In genomic region chr11:43738600-43739409, GRCh38 we compare ENCODE assay signal across 9 cellular contexts. TPM values are rescaled to one million over a fixed set of nuclear protein-coding genes. Genes with fewer than 3 reads are reported as not detected.
DNase-seq lines count a peak whose midpoint lies in the region; ATAC-seq, FAIRE-seq and TF ChIP-seq lines count a peak whose summit lies in the region.
"Had no signal": no experiment of that assay in that cellular context is flagged by ENCODE, and none has a peak within 500 bp of the region (broad histone marks: within the 10 kb centered on the region; RNA-seq: fewer than 3 reads in every experiment).

No MANE protein-coding gene starts in this region.

- H4K91ac ChIP-seq in IMR-90 (ENCODE audit: insufficient read depth, low read depth, low read length): no peak overlapping the region

- H4K8ac ChIP-seq in IMR-90 (ENCODE audit: low read depth in 2 of 2, low read length in 2 of 2): peak overlapping the region in 1 of 2 experiments; percentile 29; a peak in 1 of 4 replicates

- H3K4ac ChIP-seq in IMR-90 (ENCODE audit: low read depth, low read length): peak overlapping the region; percentile 42

- peak overlapping the region; percentile 45; the same call in 1 of the 2 replicates for H3K27ac ChIP-seq in IMR-90 (ENCODE audit: insufficient read depth, low read length)
- no peak overlapping the region for H3K27ac ChIP-seq in keratinocyte (ENCODE audit: control insufficient read depth, insufficient read depth, low read length)

- peaks cover 67% of the 10 kb centered on the region for H3K79me2 ChIP-seq in keratinocyte (ENCODE audit: control insufficient read depth, insufficient read depth, low read length)

- H2BK5ac ChIP-seq in IMR-90 (ENCODE audit: low read depth, low read length, poor library complexity, severe bottlenecking): peak overlapping the region; percentile 37

- 0 out of 2 replicates have a peak, but pooled peaks cover 10% of the 10 kb centered on the region for H4K20me1 ChIP-seq in IMR-90 (ENCODE audit: insufficient read depth, low read length)
- H4K20me1 ChIP-seq in keratinocyte (ENCODE audit: control insufficient read depth, extremely low read depth, insufficient read depth, low read length): peaks cover 13% of the 10 kb centered on the region

- dilution Hi-C loops in IMR-90 (cut with HindIII; ENCODE audit: low sequenced_read_pairs, unreplicated experiment) (no loop called here), keratinocyte (cut with MboI; ENCODE audit: extremely low pct_ligation_motif_present, low sequenced_read_pairs) (no loop called here)

- BruUV-seq in IMR-90 (replicated peaks; lab: Mats Ljungman, UMichigan): no TSS peak

- TF ChIP-seq POLR2A in IMR-90 (IDR thresholded peaks at IDR 0.05; ENCODE audit: low read depth, low read length): no peak

- H3K27me3 ChIP-seq in IMR-90 (ENCODE audit: control insufficient read depth, insufficient read depth, low read length) (no peaks in the 10 kb centered on the region), keratinocyte (ENCODE audit: control insufficient read depth, extremely low read depth, insufficient read depth, low read length) (no peaks in the 10 kb centered on the region)

- CTCF ChIA-PET in IMR-90 (lab: Yijun Ruan, JAX): interaction anchor here (1.0 kb wide), 1 partner anchor 9 kb away, joined by 3 read pairs; no protein-coding TSS in a partner anchor

- H3K9ac ChIP-seq in IMR-90 (ENCODE audit: low read depth, low read length) (no peak overlapping the region), keratinocyte (ENCODE audit: control insufficient read depth, extremely low read depth, insufficient read depth, low read length) (no peak overlapping the region)

- peak overlapping the region; percentile 63; the same call in 2 of the 3 replicates for H2BK15ac ChIP-seq in IMR-90 (ENCODE audit: low read depth, low read length)

- DNase-seq in AG10803 (ENCODE audit: low read depth) (peak; percentile 80), IMR-90 (peak; percentile 90), amniotic epithelial cell (ENCODE audit: low read depth) (peak; percentile 85), keratinocyte (ENCODE audit: low read depth, low spot score) (peak; percentile 46), NCI-H128 (lab: John Stamatoyannopoulos, UW; ENCODE audit: unreplicated experiment) (no peak), RPMI8226 (no peak), GOT3 (lab: John Stamatoyannopoulos, UW) (no peak)
- DNase-seq: immature natural killer cell had no signal

- TF ChIP-seq CTCF in AG10803 (conservative IDR thresholded peaks at IDR 0.05; ENCODE audit: low read length) (no peak), IMR-90 (conservative IDR thresholded peaks at IDR 0.05; ENCODE audit: low read depth, low read length) (no peak), keratinocyte (optimal IDR thresholded peaks at IDR 0.05 in 1 of 3, IDR thresholded peaks at IDR 0.05 in 1 of 3, conservative IDR thresholded peaks at IDR 0.05 in 1 of 3; ENCODE audit: extremely low read depth in 1 of 3, insufficient read depth in 2 of 3, low read length in 3 of 3) (no peak)

- H3K4me1 ChIP-seq in IMR-90 (ENCODE audit: control insufficient read depth, insufficient read depth, low read length): peaks cover 11% of the 10 kb centered on the region
- H3K4me1 ChIP-seq in keratinocyte (ENCODE audit: control insufficient read depth, extremely low read depth, insufficient read depth, low read length): peaks cover 31% of the 10 kb centered on the region

- peak overlapping the region; percentile 37; the same call in 1 of the 2 replicates for H3K18ac ChIP-seq in IMR-90 (ENCODE audit: low read depth, low read length)

- H3K4me2 ChIP-seq in IMR-90 (ENCODE audit: low read depth, low read length): peak overlapping the region; percentile 58
- no peak overlapping the region for H3K4me2 ChIP-seq in keratinocyte (ENCODE audit: control insufficient read depth, extremely low read depth, insufficient read depth, low read depth, low read length)

- H3K79me1 ChIP-seq in IMR-90 (ENCODE audit: low read depth in 1 of 2, low read length in 2 of 2): peaks cover 29 to 51% of the 10 kb centered on the region in 2 experiments

- peaks cover 6% of the 10 kb centered on the region for H3K36me3 ChIP-seq in IMR-90 (ENCODE audit: control insufficient read depth, insufficient read depth, low read length)
- H3K36me3 ChIP-seq in keratinocyte (ENCODE audit: control insufficient read depth in 2 of 2, extremely low read depth in 1 of 2, insufficient read depth in 2 of 2, low read length in 2 of 2): peaks cover 3 to 14% of the 10 kb centered on the region in 2 experiments

- no peak overlapping the region for H2AK9ac ChIP-seq in IMR-90 (replicated peaks; ENCODE audit: low read depth, low read length, poor library complexity)

- ATAC-seq in IMR-90 (ENCODE audit: low read depth) (peak; percentile 90), esophagus mucosa (no peak)

- H3K9me1 ChIP-seq in IMR-90 (ENCODE audit: insufficient read depth, low read length): peaks cover 3% of the 10 kb centered on the region; the same call in 1 of the 2 replicates
- no peaks in the 10 kb centered on the region for H3K9me1 ChIP-seq in keratinocyte (ENCODE audit: control insufficient read depth, extremely low read depth, insufficient read depth, low read length)

- peak overlapping the region; percentile 14; the same call in 1 of the 2 replicates for H2BK120ac ChIP-seq in IMR-90 (ENCODE audit: low read depth, low read length)

- H3K14ac ChIP-seq in IMR-90 (replicated peaks; ENCODE audit: low read depth, low read length): peak overlapping the region; percentile 30

- H2AFZ ChIP-seq in IMR-90 (replicated peaks; ENCODE audit: low read length, poor library complexity) (no peak overlapping the region), keratinocyte (ENCODE audit: control insufficient read depth, low read length) (no peak overlapping the region)

- intact Hi-C loops in IMR-90 (cut with micrococcal nuclease): loop anchor here (5.0 kb wide), 1 partner anchor 162 kb away; no protein-coding TSS in a partner anchor

- H3K4me3 ChIP-seq in AG10803 (ENCODE audit: low read length): peak overlapping the region; percentile 21
- no peak overlapping the region for H3K4me3 ChIP-seq in IMR-90 (ENCODE audit: insufficient read depth, low read depth, low read length)
- H3K4me3 ChIP-seq in keratinocyte (ENCODE audit: control insufficient read depth in 2 of 3, extremely low read depth in 1 of 3, insufficient read depth in 2 of 3, low read depth in 1 of 3, low read length in 3 of 3): no peak overlapping the region

- H3K23ac ChIP-seq in IMR-90 (ENCODE audit: low read depth, low read length): peak overlapping the region; percentile 13; the same call in 1 of the 2 replicates

- in situ Hi-C loops in IMR-90 (cut with MboI; ENCODE audit: low sequenced_read_pairs): no loop called here

- POLR2A ChIA-PET in IMR-90 (lab: Charles Lee; ENCODE audit: unreplicated experiment): no interaction called here

- 0% methylated on average over 1 of the region's 6 CpGs; no CpG with 5 or more reads in 1 of the 2 experiments for WGBS in IMR-90 (ENCODE audit: extremely low coverage in 2 of 2, insufficient read length in 1 of 2), 2 experiments

- peak overlapping the region; percentile 31; the same call in 1 of the 2 replicates for H2BK20ac ChIP-seq in IMR-90 (ENCODE audit: low read depth, low read length)

- no peak for FAIRE-seq in keratinocyte (lab: Jason Lieb, UNC)

- H3K9me3 ChIP-seq in IMR-90 (ENCODE audit: control insufficient read depth, insufficient read depth, low read length): no peaks in the 10 kb centered on the region
- H3K9me3 ChIP-seq in keratinocyte (ENCODE audit: control insufficient read depth, low read depth, low read length): no peaks in the 10 kb centered on the region

- H2AK5ac ChIP-seq in IMR-90 (ENCODE audit: low read depth, low read length): peak overlapping the region; percentile 25; the same call in 1 of the 2 replicates

- TF ChIP-seq RAD21 in IMR-90 (IDR thresholded peaks at IDR 0.05; ENCODE audit: low read length): no peak

- no peak overlapping the region for H4K5ac ChIP-seq in IMR-90 (ENCODE audit: low read depth, low read length)

- no peak overlapping the region for H3K56ac ChIP-seq in IMR-90 (ENCODE audit: extremely low read depth, insufficient read depth, low read length)

TF ChIP-seq in IMR-90, 13 proteins besides CTCF, POLR2A, EP300 and RAD21:
- TF ChIP-seq CHD1 (IDR thresholded peaks at IDR 0.05; ENCODE audit: low read depth, low read length): no peak
- TF ChIP-seq RCOR1 (IDR thresholded peaks at IDR 0.05; ENCODE audit: insufficient replicate concordance, low read length): no peak
- peak; percentile 81 for TF ChIP-seq CEBPB (IDR thresholded peaks at IDR 0.05; ENCODE audit: low read depth, low read length)

RNA-seq across cellular contexts. Expression of gene HSD17B12, which starts 58.3 kb away (rescaled TPM):
- total RNA-seq in IMR-90 (2012; rRNA removed) (44.6 and 61.1 TPM in 2 replicates), esophagus mucosa (95.2 TPM)
- polyA plus RNA-seq in IMR-90 (2012; rRNA removed) (32.9 and 38.0 TPM in 2 replicates), keratinocyte (85.0 to 129 TPM (median 105 TPM) in 3 replicates)
- 8.9 and 11.8 TPM in 2 replicates for polyA plus RNA-seq in IMR-90 (2012; cell fraction: cytosol; rRNA removed)
- polyA plus RNA-seq in IMR-90 (2012; cell fraction: nucleus; rRNA removed; ENCODE audit: low replicate concordance): 3.2 and 30.0 TPM in 2 replicates
- polyA plus RNA-seq in keratinocyte (2011; ENCODE audit: low read depth): 105 TPM
- polyA plus RNA-seq in keratinocyte (2011; cell fraction: cytosol; rRNA removed): 47.6 and 89.2 TPM in 2 replicates
- polyA plus RNA-seq in keratinocyte (2011; cell fraction: nucleus; rRNA removed): 155 and 157 TPM in 2 replicates
- 71.8 and 94.1 TPM in 2 replicates for polyA plus RNA-seq in keratinocyte (2012; ENCODE audit: low replicate concordance)
- 87.1 to 111 TPM (median 90.0 TPM) in 3 replicates for polyA minus RNA-seq in keratinocyte
- polyA minus RNA-seq in keratinocyte (2011; cell fraction: cytosol; rRNA and poly(A)+ RNA removed): 119 TPM
- 178 and 283 TPM in 2 replicates for polyA minus RNA-seq in keratinocyte (2011; cell fraction: nucleus; rRNA and poly(A)+ RNA removed)

Comparison
In these comparisons a context has a peak if more than half of its experiments do, and no peak if none do; other contexts are left out.
1. DNase-seq: peak in AG10803 (single experiment), IMR-90 (single experiment), amniotic epithelial cell (single experiment) and keratinocyte (single experiment); none in NCI-H128 (single experiment), RPMI8226 (single experiment) and GOT3 (single experiment).